In the genomic region with DNA sequence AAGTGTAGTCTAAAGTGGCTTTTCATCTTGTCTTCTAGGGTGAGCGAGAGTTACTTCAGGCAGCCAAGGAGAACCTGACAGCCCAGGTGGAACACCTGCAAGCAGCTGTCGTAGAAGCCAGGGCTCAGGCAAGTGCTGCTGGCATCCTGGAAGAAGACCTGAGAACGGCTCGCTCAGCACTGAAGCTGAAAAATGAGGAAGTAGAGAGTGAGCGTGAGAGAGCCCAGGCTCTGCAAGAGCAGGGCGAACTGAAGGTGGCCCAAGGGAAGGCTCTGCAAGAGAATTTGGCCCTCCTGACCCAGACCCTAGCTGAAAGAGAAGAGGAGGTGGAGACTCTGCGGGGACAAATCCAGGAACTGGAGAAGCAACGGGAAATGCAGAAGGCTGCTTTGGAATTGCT, we compare ENCODE assay signal across 1 cellular context.
TF ChIP-seq lines count a peak whose summit lies in the region.

No MANE protein-coding gene starts in this region.

TF ChIP-seq in SK-N-SH treated with all-trans-retinoic acid at 6 μM for 48 hours, 23 proteins besides CTCF, POLR2A, EP300 and RAD21 (continued from another document):
- TF ChIP-seq, protein P1, sequence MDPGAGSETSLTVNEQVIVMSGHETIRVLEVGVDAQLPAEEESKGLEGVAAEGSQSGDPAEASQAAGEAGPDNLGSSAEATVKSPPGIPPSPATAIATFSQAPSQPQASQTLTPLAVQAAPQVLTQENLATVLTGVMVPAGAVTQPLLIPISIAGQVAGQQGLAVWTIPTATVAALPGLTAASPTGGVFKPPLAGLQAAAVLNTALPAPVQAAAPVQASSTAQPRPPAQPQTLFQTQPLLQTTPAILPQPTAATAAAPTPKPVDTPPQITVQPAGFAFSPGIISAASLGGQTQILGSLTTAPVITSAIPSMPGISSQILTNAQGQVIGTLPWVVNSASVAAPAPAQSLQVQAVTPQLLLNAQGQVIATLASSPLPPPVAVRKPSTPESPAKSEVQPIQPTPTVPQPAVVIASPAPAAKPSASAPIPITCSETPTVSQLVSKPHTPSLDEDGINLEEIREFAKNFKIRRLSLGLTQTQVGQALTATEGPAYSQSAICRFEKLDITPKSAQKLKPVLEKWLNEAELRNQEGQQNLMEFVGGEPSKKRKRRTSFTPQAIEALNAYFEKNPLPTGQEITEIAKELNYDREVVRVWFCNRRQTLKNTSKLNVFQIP (CRISPR knock-in tag; IDR thresholded peaks at IDR 0.05; ENCODE audit: borderline replicate concordance, low read depth) = no peak
- TF ChIP-seq ZFP30 (CRISPR knock-in tag; IDR thresholded peaks at IDR 0.05) (no peak), ZFP3 (CRISPR knock-in tag; IDR thresholded peaks at IDR 0.05) (no peak), CSDC2 (CRISPR knock-in tag; IDR thresholded peaks at IDR 0.05) (no peak), ZNF565 (CRISPR knock-in tag; conservative IDR thresholded peaks at IDR 0.05; ENCODE audit: low read depth) (no peak), ZNF70 (CRISPR knock-in tag; IDR thresholded peaks at IDR 0.05) (no peak), TCF4 (CRISPR knock-in tag; IDR thresholded peaks at IDR 0.05; ENCODE audit: borderline replicate concordance) (no peak), GLIS3 (CRISPR knock-in tag; IDR thresholded peaks at IDR 0.05) (no peak), TOX (CRISPR knock-in tag; IDR thresholded peaks at IDR 0.05; ENCODE audit: borderline replicate concordance) (no peak), OSR1 (CRISPR knock-in tag; IDR thresholded peaks at IDR 0.05) (no peak), ZC3H10 (CRISPR knock-in tag; IDR thresholded peaks at IDR 0.05) (no peak), PPARA (CRISPR knock-in tag; IDR thresholded peaks at IDR 0.05; ENCODE audit: borderline replicate concordance) (no peak)
- TF ChIP-seq, protein P2, sequence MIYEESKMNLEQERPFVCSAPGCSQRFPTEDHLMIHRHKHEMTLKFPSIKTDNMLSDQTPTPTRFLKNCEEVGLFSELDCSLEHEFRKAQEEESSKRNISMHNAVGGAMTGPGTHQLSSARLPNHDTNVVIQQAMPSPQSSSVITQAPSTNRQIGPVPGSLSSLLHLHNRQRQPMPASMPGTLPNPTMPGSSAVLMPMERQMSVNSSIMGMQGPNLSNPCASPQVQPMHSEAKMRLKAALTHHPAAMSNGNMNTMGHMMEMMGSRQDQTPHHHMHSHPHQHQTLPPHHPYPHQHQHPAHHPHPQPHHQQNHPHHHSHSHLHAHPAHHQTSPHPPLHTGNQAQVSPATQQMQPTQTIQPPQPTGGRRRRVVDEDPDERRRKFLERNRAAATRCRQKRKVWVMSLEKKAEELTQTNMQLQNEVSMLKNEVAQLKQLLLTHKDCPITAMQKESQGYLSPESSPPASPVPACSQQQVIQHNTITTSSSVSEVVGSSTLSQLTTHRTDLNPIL (CRISPR knock-in tag; IDR thresholded peaks at IDR 0.05; ENCODE audit: low read depth) = no peak
- TF ChIP-seq, protein P3, sequence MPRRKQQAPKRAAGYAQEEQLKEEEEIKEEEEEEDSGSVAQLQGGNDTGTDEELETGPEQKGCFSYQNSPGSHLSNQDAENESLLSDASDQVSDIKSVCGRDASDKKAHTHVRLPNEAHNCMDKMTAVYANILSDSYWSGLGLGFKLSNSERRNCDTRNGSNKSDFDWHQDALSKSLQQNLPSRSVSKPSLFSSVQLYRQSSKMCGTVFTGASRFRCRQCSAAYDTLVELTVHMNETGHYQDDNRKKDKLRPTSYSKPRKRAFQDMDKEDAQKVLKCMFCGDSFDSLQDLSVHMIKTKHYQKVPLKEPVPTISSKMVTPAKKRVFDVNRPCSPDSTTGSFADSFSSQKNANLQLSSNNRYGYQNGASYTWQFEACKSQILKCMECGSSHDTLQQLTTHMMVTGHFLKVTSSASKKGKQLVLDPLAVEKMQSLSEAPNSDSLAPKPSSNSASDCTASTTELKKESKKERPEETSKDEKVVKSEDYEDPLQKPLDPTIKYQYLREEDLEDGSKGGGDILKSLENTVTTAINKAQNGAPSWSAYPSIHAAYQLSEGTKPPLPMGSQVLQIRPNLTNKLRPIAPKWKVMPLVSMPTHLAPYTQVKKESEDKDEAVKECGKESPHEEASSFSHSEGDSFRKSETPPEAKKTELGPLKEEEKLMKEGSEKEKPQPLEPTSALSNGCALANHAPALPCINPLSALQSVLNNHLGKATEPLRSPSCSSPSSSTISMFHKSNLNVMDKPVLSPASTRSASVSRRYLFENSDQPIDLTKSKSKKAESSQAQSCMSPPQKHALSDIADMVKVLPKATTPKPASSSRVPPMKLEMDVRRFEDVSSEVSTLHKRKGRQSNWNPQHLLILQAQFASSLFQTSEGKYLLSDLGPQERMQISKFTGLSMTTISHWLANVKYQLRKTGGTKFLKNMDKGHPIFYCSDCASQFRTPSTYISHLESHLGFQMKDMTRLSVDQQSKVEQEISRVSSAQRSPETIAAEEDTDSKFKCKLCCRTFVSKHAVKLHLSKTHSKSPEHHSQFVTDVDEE (CRISPR knock-in tag; IDR thresholded peaks at IDR 0.05) = no peak
TF ChIP-seq in SK-N-SH treated with all-trans-retinoic acid at 6 μM for 48 hours: peak in this region for 0.
